Comparison of ENCODE assay signal across 11 cellular contexts in genomic region chr2:208064220-208064951, GRCh38. TPM values are rescaled to one million over a fixed set of nuclear protein-coding genes. Genes with fewer than 3 reads are reported as not detected.
DNase-seq lines count a peak whose midpoint lies in the region; ATAC-seq, FAIRE-seq and TF ChIP-seq lines count a peak whose summit lies in the region.
"Had no signal": no experiment of that assay in that cellular context is flagged by ENCODE, and none has a peak within 500 bp of the region (broad histone marks: within the 10 kb centered on the region; RNA-seq: fewer than 3 reads in every experiment).

No MANE protein-coding gene starts in this region.

- no peak for TF ChIP-seq POLR2A in breast epithelium (IDR thresholded peaks at IDR 0.05)

- DNase-seq in MCF 10A (ENCODE audit: unreplicated experiment), result peak; percentile 69
- no peak for DNase-seq in breast epithelium (ENCODE audit: low spot score in 2 of 2)
- peak; percentile 92 for DNase-seq in amniotic epithelial cell (ENCODE audit: low read depth)
- peak; percentile 72 for DNase-seq in urothelium cell line (ENCODE audit: low spot score)
- DNase-seq in tibial artery, result no peak
- no peak for DNase-seq in activated CD4-positive, alpha-beta T cell treated with anti-CD3 and anti-CD28 coated beads, Interleukin-2, amount 50 U/mL, for 4 hours
- DNase-seq in iPS-NIHi7 (ENCODE audit: extremely low spot score), result no peak
- DNase-seq: stimulated activated naive CD4-positive, alpha-beta T cell had no signal

- H3K9me3 ChIP-seq in breast epithelium (no peaks in the 10 kb centered on the region), tibial artery (no peaks in the 10 kb centered on the region)
- H3K9me3 ChIP-seq: A549 had no signal

- H3K9me3 Mint-ChIP-seq in MCF 10A (ENCODE audit: unreplicated experiment), result no peaks in the 10 kb centered on the region

- no peaks in the 10 kb centered on the region for H3K27me3 ChIP-seq in breast epithelium
- no peaks in the 10 kb centered on the region for H3K27me3 ChIP-seq in tibial artery

- intact Hi-C loops in MCF 10A (cut with micrococcal nuclease) (no loop called here), breast epithelium (cut with DNase I; ENCODE audit: low total_unique reads) (no loop called here), tibial artery (cut with DNase I; ENCODE audit: low total_unique reads) (no loop called here)

- H3K36me3 Mint-ChIP-seq in MCF 10A (ENCODE audit: insufficient read depth, unreplicated experiment), result no peaks in the 10 kb centered on the region

- no peak overlapping the region for H3K27ac Mint-ChIP-seq in MCF 10A (ENCODE audit: low read depth, unreplicated experiment)

- BruUV-seq in MCF 10A (replicated peaks; lab: Mats Ljungman, UMichigan), result no TSS peak

- ATAC-seq in HG03521 (IDR thresholded peaks at IDR 0.05; ENCODE audit: unreplicated experiment), result peak; percentile 87

- POLR2A ChIA-PET in MCF 10A (lab: Yijun Ruan, JAX), result interaction anchor here (1.3 kb wide), 1 partner anchor 24 kb away, joined by 3 read pairs; no protein-coding TSS in a partner anchor

- H3K4me1 ChIP-seq in breast epithelium (no peaks in the 10 kb centered on the region), tibial artery (no peaks in the 10 kb centered on the region)
- H3K4me1 ChIP-seq: A549 had no signal

- CTCF ChIA-PET in MCF 10A (lab: Yijun Ruan, JAX), result interaction anchor here (0.5 to 2.5 kb wide), 10 partner anchors 8 to 827 kb away, joined by 3 to 19 read pairs (median 4); partner anchors contain the start of gene PLEKHM3

- TF ChIP-seq CTCF in MCF 10A (IDR thresholded peaks at IDR 0.05; ENCODE audit: unreplicated experiment) (no peak), breast epithelium (IDR thresholded peaks at IDR 0.05) (no peak), tibial artery (IDR thresholded peaks at IDR 0.05) (no peak)

- FAIRE-seq in urothelium cell line (lab: Jason Lieb, UNC), result no peak
- FAIRE-seq: A549 had no signal

- H3K36me3 ChIP-seq in breast epithelium (no peaks in the 10 kb centered on the region), tibial artery (no peaks in the 10 kb centered on the region)

- H3K27ac ChIP-seq in breast epithelium (no peak overlapping the region), tibial artery (no peak overlapping the region)

- peaks cover 16% of the 10 kb centered on the region for H3K27me3 Mint-ChIP-seq in MCF 10A (ENCODE audit: insufficient read depth, unreplicated experiment)

- no peak overlapping the region for H3K4me3 Mint-ChIP-seq in MCF 10A (ENCODE audit: unreplicated experiment)

- H3K4me1 Mint-ChIP-seq in MCF 10A (ENCODE audit: insufficient read depth, unreplicated experiment), result peaks cover 7% of the 10 kb centered on the region

- no peak overlapping the region for H3K4me3 ChIP-seq in breast epithelium
- no peak overlapping the region for H3K4me3 ChIP-seq in tibial artery
- H3K4me3 ChIP-seq: A549 had no signal

RNA-seq across cellular contexts. Expression of gene PLEKHM3, which starts 39.1 kb away (rescaled TPM):
- total RNA-seq in MCF 10A (2022), result 5.4 and 7.5 TPM in 2 replicates
- 10 to 100 TPM; 24.3 to 35.0 (median 29.0) TPM for total RNA-seq in breast epithelium

RNA-seq across cellular contexts. Expression of gene CRYGD, which starts 59.9 kb away (rescaled TPM):
- total RNA-seq in MCF 10A (2022) (not detected in 2 replicates), breast epithelium (not detected)
- total RNA-seq: T-helper 1 cell treated with Interleukin-12 subunit alpha and Interleukin-12 subunit beta and Interleukin-4 antibody, amounts not matched to agents 30 ng/mL and 1 ng/mL, for 36 hours had no signal

Comparison
In these comparisons a context has a peak if more than half of its experiments do, and no peak if none do; other contexts are left out.
1. DNase-seq: peak in MCF 10A (single experiment), amniotic epithelial cell (single experiment) and urothelium cell line (single experiment); none in breast epithelium (0 of 2), tibial artery (0 of 2), activated CD4-positive, alpha-beta T cell treated with anti-CD3 and anti-CD28 coated beads, Interleukin-2, amount 50 U/mL, for 4 hours (0 of 2) and iPS-NIHi7 (single experiment).